8 cellular contexts compared by ENCODE assay signal in genomic region chr3:172042620-172043179, GRCh38. TPM values are rescaled to one million over a fixed set of nuclear protein-coding genes. Genes with fewer than 3 reads are reported as not detected.
DNase-seq lines count a peak whose midpoint lies in the region; ATAC-seq, FAIRE-seq and TF ChIP-seq lines count a peak whose summit lies in the region.
"Not testable (repeated sequence)": the region's sequence is repeated elsewhere in the genome, so short reads cannot be mapped to it uniquely, and the experiment has no call there.

No MANE protein-coding gene starts in this region.

- not testable (repeated sequence) for H2AFZ ChIP-seq in GM12878 (ENCODE audit: control insufficient read depth, low read depth, low read length); neural progenitor cell (replicated peaks)

- not testable (repeated sequence) for H3K4me1 ChIP-seq in HEK293 (ENCODE audit: control insufficient read depth, insufficient read depth, low read length); GM12878 (ENCODE audit: control insufficient read depth, insufficient read depth, low read length)
- H3K4me1 ChIP-seq in kidney (ENCODE audit: control insufficient read depth in 1 of 2, insufficient read depth in 1 of 2, low read depth in 1 of 2, low read length in 2 of 2) (peaks cover 6 to 11% of the 10 kb centered on the region in 2 donors), neural progenitor cell (peaks cover 23% of the 10 kb centered on the region), suprapubic skin (peaks cover 58% of the 10 kb centered on the region)

- H3K4me3 ChIP-seq in AG09309 (ENCODE audit: control insufficient read depth, low read depth, low read length) (peak overlapping the region; percentile 86), kidney (ENCODE audit: low read length in 2 of 2) (peak overlapping the region; percentile 76 to 80), suprapubic skin (peak overlapping the region; percentile 100)
- H3K4me3 ChIP-seq in HEK293 (ENCODE audit: low read depth, low read length); GM12878; neural progenitor cell: not testable (repeated sequence)

- TF ChIP-seq CTCF in AG09309 (IDR thresholded peaks at IDR 0.05; ENCODE audit: control insufficient read depth, insufficient read depth, low read depth, low read length, missing control alignments); HEK293 (tag by site-specific recombination; IDR thresholded peaks at IDR 0.05); GM12878 (IDR thresholded peaks at IDR 0.05 in 2 of 3, conservative IDR thresholded peaks at IDR 0.05 in 1 of 3; ENCODE audit: control insufficient read depth in 2 of 3, extremely low read depth in 1 of 3, insufficient read depth in 1 of 3, low read depth in 3 of 3, low read length in 3 of 3); kidney (IDR thresholded peaks at IDR 0.05; ENCODE audit: borderline replicate concordance, extremely low read depth, insufficient read depth); neural progenitor cell (IDR thresholded peaks at IDR 0.05); suprapubic skin (IDR thresholded peaks at IDR 0.05): not testable (repeated sequence)

- not testable (repeated sequence) for H3K9ac ChIP-seq in GM12878 (ENCODE audit: control insufficient read depth, insufficient read depth, low read length); neural progenitor cell
- peak overlapping the region in 1 of 2 donors; percentile 83 for H3K9ac ChIP-seq in kidney (ENCODE audit: low read length in 2 of 2)

- peaks cover 60% of the 10 kb centered on the region for H3K4me1 Mint-ChIP-seq in neural progenitor cell

- H3K9me3 ChIP-seq in HEK293 (ENCODE audit: control insufficient read depth, insufficient read depth, low read depth, low read length); GM12878 (replicated peaks; ENCODE audit: control insufficient read depth, insufficient read depth, low read length); kidney (ENCODE audit: control insufficient read depth in 1 of 2, low read length in 2 of 2); neural progenitor cell (ENCODE audit: low read depth); suprapubic skin: not testable (repeated sequence)

- ATAC-seq in GM12878, result not testable (repeated sequence)

- POLR2A ChIA-PET in HEK293 (lab: Yijun Ruan, JAX) (interaction anchor here (0.6 to 2.5 kb wide), 3 partner anchors 95 to 163 kb away, joined by 3 to 6 read pairs (median 4); no protein-coding TSS in a partner anchor), GM12878 (lab: Charles Lee) (interaction anchor here (0.6 to 1.9 kb wide), 11 partner anchors 10 to 184 kb away, joined by 3 to 11 read pairs (median 5); no protein-coding TSS in a partner anchor)

- not testable (repeated sequence) for H4K20me1 ChIP-seq in GM12878 (ENCODE audit: control insufficient read depth, insufficient read depth)
- H4K20me1 ChIP-seq in neural progenitor cell (ENCODE audit: low read depth), result peaks cover 50% of the 10 kb centered on the region

- peak overlapping the region; percentile 96 for H3K4me3 Mint-ChIP-seq in neural progenitor cell

- H3K27ac Mint-ChIP-seq in neural progenitor cell, result peak overlapping the region; percentile 34

- H3K27me3 Mint-ChIP-seq in neural progenitor cell (ENCODE audit: insufficient read depth, low read depth), result not testable (repeated sequence)

- TF ChIP-seq RAD21 in GM12878 (IDR thresholded peaks at IDR 0.05; ENCODE audit: insufficient read depth, low read depth, low read length), result not testable (repeated sequence)

- not testable (repeated sequence) for H3K36me3 ChIP-seq in HEK293 (ENCODE audit: control insufficient read depth in 2 of 2, insufficient read depth in 1 of 2, low read length in 2 of 2); GM12878 (ENCODE audit: control insufficient read depth in 2 of 2, insufficient read depth in 2 of 2, low read length in 1 of 2); kidney (ENCODE audit: control insufficient read depth in 1 of 2, insufficient read depth in 2 of 2, low read length in 2 of 2); neural progenitor cell; suprapubic skin

- CTCF ChIA-PET in HEK293 (lab: Yijun Ruan, JAX), result not testable (repeated sequence)
- CTCF ChIA-PET in GM12878 (lab: Yijun Ruan, JAX), result interaction anchor here (0.8 to 1.9 kb wide), 11 partner anchors 11 to 301 kb away, joined by 3 to 9 read pairs (median 4); no protein-coding TSS in a partner anchor

- not testable (repeated sequence) for H3K9me3 Mint-ChIP-seq in neural progenitor cell

- not testable (repeated sequence) for TF ChIP-seq POLR2A in GM12878 (IDR thresholded peaks at IDR 0.05; ENCODE audit: low read depth, low read length); suprapubic skin (IDR thresholded peaks at IDR 0.05)

- not testable (repeated sequence) for H3K27me3 ChIP-seq in GM12878 (replicated peaks in 1 of 2; ENCODE audit: control insufficient read depth in 2 of 2, insufficient read depth in 2 of 2, low read length in 1 of 2); neural progenitor cell; suprapubic skin

- not testable (repeated sequence) for BruUV-seq in GM12878 (replicated peaks; lab: Mats Ljungman, UMichigan)

- not testable (repeated sequence) for FAIRE-seq in GM12878 (lab: Jason Lieb, UNC); kidney (lab: Jason Lieb, UNC)

- in situ Hi-C loops in GM12878 (cut with MboI), result not testable (repeated sequence)

- H3K79me2 ChIP-seq in GM12878 (ENCODE audit: control insufficient read depth, insufficient read depth, low read length) (peaks cover 81% of the 10 kb centered on the region), neural progenitor cell (ENCODE audit: low read depth) (peaks cover 81% of the 10 kb centered on the region)

- SMC1A ChIA-PET in GM12878 (lab: Charles Lee; ENCODE audit: uncharacterized antibody, unreplicated experiment), result interaction anchor here (0.6 to 7.2 kb wide), 25 partner anchors 9 to 298 kb away, joined by 3 to 110 read pairs (median 5); no protein-coding TSS in a partner anchor

- H3F3A ChIP-seq in neural progenitor cell (ENCODE audit: low read depth), result not testable (repeated sequence)

- intact Hi-C loops in GM12878 (cut with micrococcal nuclease; ENCODE audit: unreplicated experiment), result loop anchor here (5.0 kb wide), 1 partner anchor 90 kb away; no protein-coding TSS in a partner anchor
- intact Hi-C loops in kidney (cut with DNase I), result loop anchor here (10.0 kb wide), 1 partner anchor 292 kb away; no protein-coding TSS in a partner anchor

- H3K27ac ChIP-seq in HEK293 (ENCODE audit: extremely low read depth, low read depth, low read length); GM12878 (ENCODE audit: control insufficient read depth, insufficient read depth); kidney (ENCODE audit: low read depth in 2 of 2, low read length in 2 of 2); neural progenitor cell: not testable (repeated sequence)
- H3K27ac ChIP-seq in suprapubic skin, result peak overlapping the region; percentile 100

- peaks cover 19% of the 10 kb centered on the region for H3K36me3 Mint-ChIP-seq in neural progenitor cell

- WGBS in GM12878 (ENCODE audit: insufficient coverage, insufficient replicate concordance, low lambda C conversion rate, missing lambda C conversion rate), result 97% methylated on average over 20 of the region's 21 CpGs
- 93% methylated on average over 21 of the region's 21 CpGs for WGBS in suprapubic skin

- RAD21 ChIA-PET in GM12878 (lab: Charles Lee; ENCODE audit: unreplicated experiment), result interaction anchor here (0.9 to 7.5 kb wide), 14 partner anchors 14 to 290 kb away, joined by 3 to 70 read pairs (median 7); no protein-coding TSS in a partner anchor

- DNase-seq in AG09309 (ENCODE audit: low read depth) (peak; percentile 64), RPMI7951 (ENCODE audit: low read depth) (peak; percentile 57), fibroblast of gingiva (ENCODE audit: low read depth) (peak; percentile 82)
- not testable (repeated sequence) for DNase-seq in GM12878 (ENCODE audit: low read depth, low spot score); kidney; neural progenitor cell (ENCODE audit: low spot score); suprapubic skin (ENCODE audit: low spot score in 2 of 2)

- TF ChIP-seq EP300 in GM12878 (IDR thresholded peaks at IDR 0.05; ENCODE audit: borderline replicate concordance in 1 of 2, control insufficient read depth in 1 of 2, low read depth in 2 of 2, low read length in 2 of 2); suprapubic skin (IDR thresholded peaks at IDR 0.05): not testable (repeated sequence)

- peak overlapping the region; percentile 34 for H3K4me2 ChIP-seq in GM12878 (ENCODE audit: control insufficient read depth, insufficient read depth)
- not testable (repeated sequence) for H3K4me2 ChIP-seq in neural progenitor cell

RNA-seq across cellular contexts. Expression of gene FNDC3B, which starts 3.3 kb away (rescaled TPM):
- total RNA-seq in RPMI7951 (2014; rRNA removed; shearing (Covaris generic)), result 60.6 and 64.6 TPM in 2 replicates
- total RNA-seq in GM12878 (2013; cell fraction: nucleolus; rRNA removed), result 505 and 506 TPM in 2 replicates
- 30.2 and 34.9 TPM in 2 replicates for total RNA-seq in GM12878 (2014; rRNA removed)
- total RNA-seq in GM12878 (2014; rRNA removed; fragmentation: Illumina TruSeq; extraction: Trizol), result 29.0 and 32.3 TPM in 2 replicates
- total RNA-seq in GM12878 (2021), result 35.0 and 35.8 TPM in 2 replicates
- polyA plus RNA-seq in GM12878 (2011; ENCODE audit: low read depth), result 13.0 TPM
- polyA plus RNA-seq in GM12878 (2011; rRNA removed), result 6.3 and 9.1 TPM in 2 replicates
- polyA plus RNA-seq in GM12878 (2011; cell fraction: cytosol; rRNA removed), result 4.2 and 6.0 TPM in 2 replicates
- 17.9 and 21.3 TPM in 2 replicates for polyA plus RNA-seq in GM12878 (2011; cell fraction: nucleus; rRNA removed)
- polyA plus RNA-seq in GM12878 (2012), result 8.1 and 10.2 TPM in 2 replicates
- polyA plus RNA-seq in GM12878 (2014; fragmentation: Illumina TruSeq; extraction: Trizol), result 15.0 and 26.0 TPM in 2 replicates
- polyA plus RNA-seq in GM12878 (2014; fragmentation: Nextera tagmentation; extraction: Ambion mirVana), result 10 to 100 TPM in 1 of 2 experiments, 1 to 10 TPM in 1; 7.9 to 11.9 TPM
- 8.2 and 9.9 TPM in 2 replicates for polyA plus RNA-seq in GM12878 (2014; rRNA removed)
- 10 to 100 TPM; 21.9 to 23.8 TPM for polyA plus RNA-seq in GM12878 (2016; fragmentation: Nextera tagmentation; extraction: Ambion mirVana)
- 44.1 and 62.3 TPM in 2 replicates for polyA minus RNA-seq in GM12878 (2011; rRNA and poly(A)+ RNA removed)
- polyA minus RNA-seq in GM12878 (2011; cell fraction: cytosol; rRNA and poly(A)+ RNA removed), result 4.1 and 4.2 TPM in 2 replicates
- polyA minus RNA-seq in GM12878 (2011; cell fraction: nucleus; rRNA and poly(A)+ RNA removed), result 63.8 and 111 TPM in 2 replicates
- 185 TPM for total RNA-seq in kidney
- 11.8 TPM for polyA plus RNA-seq in kidney (ENCODE audit: insufficient read depth, low read depth, low replicate concordance)
- 29.5 and 33.9 TPM in 2 replicates for total RNA-seq in neural progenitor cell (ENCODE audit: low replicate concordance)
- total RNA-seq in suprapubic skin, result 10 to 100 TPM; 23.9 to 61.9 (median 37.0) TPM
